In the genomic region with DNA sequence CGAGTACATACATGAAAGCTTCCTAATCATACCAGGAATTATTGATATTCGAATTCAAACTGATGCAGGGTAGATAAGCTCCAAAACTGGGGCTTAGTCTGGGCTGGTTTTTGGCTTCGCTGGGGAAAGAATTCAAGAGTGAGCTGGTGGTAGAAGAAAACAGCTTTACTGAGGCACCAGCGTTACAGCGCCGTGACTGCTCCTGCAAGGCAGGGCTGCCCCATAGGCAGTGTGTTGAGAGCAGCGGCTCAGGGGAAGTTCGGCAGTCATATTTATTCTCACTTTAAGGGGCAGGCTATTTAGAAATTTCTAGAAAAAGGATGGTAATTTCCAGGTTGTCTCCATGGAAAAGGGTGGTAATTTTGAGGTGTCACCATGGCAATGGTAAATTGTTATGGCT, we compare ENCODE assay signal across 8 cellular contexts.
"Had no signal": no experiment of that assay in that cellular context is flagged by ENCODE, and none has a peak within 500 bp of the region (broad histone marks: within the 10 kb centered on the region; RNA-seq: fewer than 3 reads in every experiment).

No MANE protein-coding gene starts in this region.

- H3K4me3 Mint-ChIP-seq: HFFc6 had no signal

- H3K36me3 ChIP-seq: HAP-1 had no signal

- H3K4me1 ChIP-seq: HAP-1 had no signal

- H3K27ac Mint-ChIP-seq: HFFc6 had no signal

- H3K9me3 ChIP-seq: HAP-1 had no signal

- H3K9me3 Mint-ChIP-seq: HFFc6 had no signal

- H3K4me3 ChIP-seq: HAP-1 had no signal

- DNase-seq: GOT3, H7, HFFc6, IMR-90, KBM-7 had no signal

- FAIRE-seq: HTR-8/SVneo had no signal

- ATAC-seq: HCT116 had no signal
